ENCODE assay signal across 12 cellular contexts in the genomic region with DNA sequence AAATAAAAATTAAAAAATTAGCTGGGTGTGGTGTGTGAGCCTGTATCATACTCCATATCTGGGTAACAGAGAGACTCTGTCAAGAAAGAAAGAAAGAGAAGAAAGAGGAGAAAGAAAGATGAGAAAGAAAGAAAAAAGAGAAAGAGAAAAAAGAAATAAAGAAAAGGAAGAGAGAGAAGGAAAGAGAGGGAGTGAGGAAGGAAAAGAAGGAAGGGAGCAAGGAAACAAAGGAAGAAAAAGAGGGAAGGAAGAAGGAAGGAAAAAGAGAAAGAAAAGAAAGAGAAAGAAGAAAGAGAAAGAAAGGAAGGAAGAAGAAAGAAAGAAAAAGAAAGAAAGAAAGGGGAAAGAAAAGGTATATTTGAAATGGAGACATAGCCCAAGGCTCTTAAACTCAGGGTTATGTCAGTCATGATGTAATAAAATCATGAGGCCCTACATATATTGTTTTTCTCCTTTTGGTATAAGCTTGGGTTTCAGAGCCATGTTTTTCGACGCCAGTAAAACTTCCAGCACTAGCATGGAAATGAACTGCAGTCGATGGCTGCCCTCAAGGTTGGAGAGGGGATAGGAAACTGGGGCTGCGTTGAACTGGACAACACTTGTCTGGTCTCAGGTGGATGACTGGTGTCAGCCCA. TPM values are rescaled to one million over a fixed set of nuclear protein-coding genes. Genes with fewer than 3 reads are reported as not detected.
DNase-seq lines count a peak whose midpoint lies in the region; ATAC-seq, FAIRE-seq and TF ChIP-seq lines count a peak whose summit lies in the region.
"Had no signal": no experiment of that assay in that cellular context is flagged by ENCODE, and none has a peak within 500 bp of the region (broad histone marks: within the 10 kb centered on the region; RNA-seq: fewer than 3 reads in every experiment).

No MANE protein-coding gene starts in this region.

- H3K9me3 Mint-ChIP-seq in glutamatergic neuron (ENCODE audit: unreplicated experiment) = peaks cover 9% of the 10 kb centered on the region

- intact Hi-C loops in left ventricle myocardium superior (cut with micrococcal nuclease) = loop anchor here (5.0 kb wide), 1 partner anchor 259 kb away; no protein-coding TSS in a partner anchor

- TF ChIP-seq RAD21 in A549 (conservative IDR thresholded peaks at IDR 0.05 in 1 of 2, IDR thresholded peaks at IDR 0.05 in 1 of 2) = no peak

- ATAC-seq in A549 = peak in 1 of 2 experiments; percentile 50; a peak in 3 of 6 replicates
- peak; percentile 11 for ATAC-seq in GM21390 (IDR thresholded peaks at IDR 0.05; ENCODE audit: unreplicated experiment)
- no peak for ATAC-seq in left ventricle myocardium superior

- no peaks in the 10 kb centered on the region for H3K27me3 ChIP-seq in SU-DHL-6 (ENCODE audit: low read length)
- H3K27me3 ChIP-seq: dorsolateral prefrontal cortex had no signal

- H3K4me2 ChIP-seq in A549 (no peak overlapping the region; the same call in 2 of the 3 replicates), SU-DHL-6 (ENCODE audit: low read depth, low read length, poor library complexity, severe bottlenecking) (no peak overlapping the region)

- H4K20me1 ChIP-seq in SU-DHL-6 (ENCODE audit: low read depth, low read length) = no peaks in the 10 kb centered on the region

- H3K36me3 ChIP-seq in SU-DHL-6 (ENCODE audit: low read length) = no peaks in the 10 kb centered on the region

- no peak for TF ChIP-seq POLR2A in A549 (IDR thresholded peaks at IDR 0.05; ENCODE audit: low read length)

- peak overlapping the region; percentile 94 for H3K27ac Mint-ChIP-seq in glutamatergic neuron (ENCODE audit: unreplicated experiment)

- no peaks in the 10 kb centered on the region for H3K9me2 ChIP-seq in SU-DHL-6 (replicated peaks; ENCODE audit: insufficient read depth, low read length)

- no peaks in the 10 kb centered on the region for H3K9me3 ChIP-seq in A549
- no peaks in the 10 kb centered on the region for H3K9me3 ChIP-seq in SU-DHL-6 (ENCODE audit: insufficient read depth, low read length)

- H3K27ac ChIP-seq in A549 (peak overlapping the region; percentile 63 to 85; a peak in 5 of 6 replicates), SU-DHL-6 (ENCODE audit: low read depth, low read length) (no peak overlapping the region), coronary artery (no peak overlapping the region)
- H3K27ac ChIP-seq: dorsolateral prefrontal cortex had no signal

- no peak for TF ChIP-seq CTCF in A549 (IDR thresholded peaks at IDR 0.05)
- no peak for TF ChIP-seq CTCF in SU-DHL-6 (IDR thresholded peaks at IDR 0.05; ENCODE audit: insufficient read depth, low read length, poor library complexity, severe bottlenecking)
- no peak for TF ChIP-seq CTCF in glutamatergic neuron (IDR thresholded peaks at IDR 0.05; ENCODE audit: partially characterized antibody, unreplicated experiment)
- no peak for TF ChIP-seq CTCF in coronary artery (IDR thresholded peaks at IDR 0.05)

- peaks cover 10% of the 10 kb centered on the region for H3K4me1 Mint-ChIP-seq in glutamatergic neuron (ENCODE audit: low read depth, unreplicated experiment)

- FAIRE-seq in A549 (lab: Jason Lieb, UNC) = no peak

- H3K36me3 Mint-ChIP-seq in glutamatergic neuron (ENCODE audit: unreplicated experiment) = peaks cover 14% of the 10 kb centered on the region

- no peaks in the 10 kb centered on the region for H3K27me3 Mint-ChIP-seq in glutamatergic neuron (ENCODE audit: unreplicated experiment)
- H3K27me3 Mint-ChIP-seq: B cell had no signal

- no peak for TF ChIP-seq EP300 in A549 (IDR thresholded peaks at IDR 0.05)

- no peak overlapping the region for H3K4me3 ChIP-seq in A549
- H3K4me3 ChIP-seq in SU-DHL-6 (ENCODE audit: insufficient read depth, low read length, poor library complexity, severe bottlenecking) = no peak overlapping the region
- H3K4me3 ChIP-seq in coronary artery = no peak overlapping the region

- H3K4me3 Mint-ChIP-seq in glutamatergic neuron (ENCODE audit: unreplicated experiment) = no peak overlapping the region
- H3K4me3 Mint-ChIP-seq: B cell had no signal

- POLR2A ChIA-PET in A549 (lab: Yijun Ruan, JAX) = no interaction called here

- DNase-seq in A549 (ENCODE audit: low read depth in 1 of 2, low spot score in 1 of 2) (no peak), glutamatergic neuron (no peak), germinal center (ENCODE audit: low spot score) (no peak), left ventricle myocardium superior (no peak), NOMO-1 treated with DMSO at 0.1 percent for 48 hours (lab: John Stamatoyannopoulos, UW; ENCODE audit: unreplicated experiment) (no peak), coronary artery (ENCODE audit: low spot score) (no peak)

- no peaks in the 10 kb centered on the region for H3K79me2 ChIP-seq in SU-DHL-6 (ENCODE audit: insufficient read depth, low read length)

- H3K4me1 ChIP-seq in A549 = 0 out of 3 replicates have a peak, but pooled peaks cover 4% of the 10 kb centered on the region

- CTCF ChIA-PET in A549 (lab: Yijun Ruan, JAX) = interaction anchor here (0.5 to 3.9 kb wide), 17 partner anchors 9 to 298 kb away, joined by 3 to 78 read pairs (median 7); partner anchors contain the start of genes DPH3 and OXNAD1

- peak overlapping the region; percentile 73 for H2AFZ ChIP-seq in SU-DHL-6 (ENCODE audit: low read depth, low read length, severe bottlenecking)

- no peaks in the 10 kb centered on the region for H3F3A ChIP-seq in SU-DHL-6 (ENCODE audit: insufficient read depth)

- peak overlapping the region; percentile 29; the same call in 1 of the 2 replicates for H3K9ac ChIP-seq in SU-DHL-6 (ENCODE audit: low read length)

- 71% methylated on average over 4 of the region's 4 CpGs for WGBS in A549 (ENCODE audit: missing lambda C conversion rate)

TF ChIP-seq in A549, 52 proteins besides CTCF, POLR2A, EP300 and RAD21:
- no peak for TF ChIP-seq KDM1A (IDR thresholded peaks at IDR 0.05; ENCODE audit: low read depth)
- no peak for TF ChIP-seq GATA3 (IDR thresholded peaks at IDR 0.05; ENCODE audit: borderline replicate concordance)
- no peak for TF ChIP-seq SMC3 (IDR thresholded peaks at IDR 0.05)

RNA-seq across cellular contexts. Expression of gene RFTN1, which starts 38.0 kb away (rescaled TPM):
- polyA plus RNA-seq in A549 (2011; rRNA removed) = 1.6 and 1.8 TPM in 2 replicates
- 0.63 and 1.1 TPM in 2 replicates for polyA plus RNA-seq in A549 (2012; cell fraction: cytosol; rRNA removed)
- 1.4 and 1.6 TPM in 2 replicates for polyA plus RNA-seq in A549 (2012; cell fraction: nucleus; rRNA removed)
- polyA plus RNA-seq in A549 (2017; fragmentation: RNase III; extraction: RNeasy Plus Mini Kit Qiagen cat#74134 plus additional on column Dnase treatment) = 3.7 to 4.7 TPM (median 4.5 TPM) in 3 replicates
- 1.7 and 2.1 TPM in 2 replicates for polyA minus RNA-seq in A549 (2011; rRNA and poly(A)+ RNA removed)
- total RNA-seq in glutamatergic neuron (ENCODE audit: unreplicated experiment) = 6.4 TPM
- total RNA-seq in left ventricle myocardium superior = 25.0 TPM

RNA-seq across cellular contexts. Expression of gene DAZL, which starts 53.8 kb away (rescaled TPM):
- polyA plus RNA-seq in A549 (2011; rRNA removed) = not detected in 2 replicates
- not detected in 2 replicates for polyA plus RNA-seq in A549 (2012; cell fraction: cytosol; rRNA removed)
- polyA plus RNA-seq in A549 (2012; cell fraction: nucleus; rRNA removed) = not detected in 2 replicates
- not detected in 3 replicates for polyA plus RNA-seq in A549 (2017; fragmentation: RNase III; extraction: RNeasy Plus Mini Kit Qiagen cat#74134 plus additional on column Dnase treatment)
- polyA minus RNA-seq in A549 (2011; rRNA and poly(A)+ RNA removed) = not detected in 2 replicates
- 0.51 TPM for total RNA-seq in glutamatergic neuron (ENCODE audit: unreplicated experiment)
- not detected for total RNA-seq in left ventricle myocardium superior
- total RNA-seq: B cell, fibroblast of villous mesenchyme, right cardiac atrium had no signal
- polyA plus RNA-seq: right cardiac atrium had no signal

Comparison
In these comparisons a context has a peak if more than half of its experiments do, and no peak if none do; other contexts are left out.
1. H3K27ac ChIP-seq: peak in A549 (2 of 2); none in SU-DHL-6 (single experiment) and coronary artery (0 of 2).